ENCODE assay signal across 17 cellular contexts in the genomic region with DNA sequence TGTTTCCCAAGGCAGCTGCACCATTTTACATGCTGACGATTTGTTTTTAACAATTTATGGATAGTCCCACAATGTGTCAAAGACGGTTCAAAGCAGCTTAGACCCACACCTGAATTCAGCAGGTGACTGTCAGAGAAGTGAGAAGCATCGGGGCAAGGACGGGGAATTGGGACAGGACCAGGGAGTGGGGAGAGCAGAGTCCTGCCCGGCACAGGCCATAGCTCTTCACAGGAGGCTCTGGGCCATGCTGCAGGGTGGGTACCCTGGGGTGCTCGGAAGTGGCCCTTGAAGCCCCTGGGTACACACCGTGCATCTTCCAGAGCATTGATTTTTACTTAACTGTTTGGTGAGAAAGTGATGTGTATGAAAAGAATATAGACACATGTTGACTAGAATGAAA. TPM values are rescaled to one million over a fixed set of nuclear protein-coding genes. Genes with fewer than 3 reads are reported as not detected.
A peak's percentile ranks its signal among the peaks of the same experiment; 100 is the strongest.
DNase-seq lines count a peak whose midpoint lies in the region; ATAC-seq and TF ChIP-seq lines count a peak whose summit lies in the region.
"Had no signal": no experiment of that assay in that cellular context is flagged by ENCODE, and none has a peak within 500 bp of the region (broad histone marks: within the 10 kb centered on the region; RNA-seq: fewer than 3 reads in every experiment).

No MANE protein-coding gene starts in this region.

- H3K27me3 Mint-ChIP-seq in activated CD8-positive, alpha-beta memory T cell treated with anti-CD3 and anti-CD28 coated beads, Interleukin-2, amount 10 ng/mL, durations not matched to agents 7 days and 5 days, result peaks cover 15% of the 10 kb centered on the region
- peaks cover 38% of the 10 kb centered on the region for H3K27me3 Mint-ChIP-seq in brain

- H3K27ac ChIP-seq in aorta (ENCODE audit: low read depth in 1 of 2, low read length in 2 of 2), result no peak overlapping the region
- H3K27ac ChIP-seq: prostate gland, tibial artery had no signal

- H3K4me1 Mint-ChIP-seq in activated CD8-positive, alpha-beta memory T cell treated with anti-CD3 and anti-CD28 coated beads, Interleukin-2, amount 10 ng/mL, durations not matched to agents 7 days and 5 days, result no peaks in the 10 kb centered on the region
- peaks cover 26% of the 10 kb centered on the region for H3K4me1 Mint-ChIP-seq in brain

- no peaks in the 10 kb centered on the region for H3K9me3 Mint-ChIP-seq in activated CD8-positive, alpha-beta memory T cell treated with anti-CD3 and anti-CD28 coated beads, Interleukin-2, amount 10 ng/mL, durations not matched to agents 7 days and 5 days (ENCODE audit: low read depth)
- peaks cover 0 to 3% (median 0%) of the 10 kb centered on the region in 5 experiments for H3K9me3 Mint-ChIP-seq in brain
- H3K9me3 Mint-ChIP-seq: activated CD4-positive, alpha-beta memory T cell treated with anti-CD3 and anti-CD28 coated beads for 36 hours; activated naive CD4-positive, alpha-beta T cell treated with anti-CD3 and anti-CD28 coated beads, Interleukin-2, amount 50 U/mL, for 72 hours; WTC11 had no signal

- H3K9me3 ChIP-seq in aorta (ENCODE audit: control insufficient read depth, low read length), result no peaks in the 10 kb centered on the region
- H3K9me3 ChIP-seq: gastroesophageal sphincter, prostate gland, stomach, tibial artery had no signal

- no peaks in the 10 kb centered on the region for H3K36me3 Mint-ChIP-seq in activated CD8-positive, alpha-beta memory T cell treated with anti-CD3 and anti-CD28 coated beads, Interleukin-2, amount 10 ng/mL, durations not matched to agents 7 days and 5 days
- H3K36me3 Mint-ChIP-seq in brain, result no peaks in the 10 kb centered on the region
- H3K36me3 Mint-ChIP-seq: activated CD4-positive, alpha-beta memory T cell treated with anti-CD3 and anti-CD28 coated beads for 36 hours; activated naive CD4-positive, alpha-beta T cell treated with anti-CD3 and anti-CD28 coated beads, Interleukin-2, amount 50 U/mL, for 72 hours; WTC11 had no signal

- CTCF ChIA-PET in activated CD8-positive, alpha-beta memory T cell treated with anti-CD3 and anti-CD28 coated beads, Interleukin-2, amount 10 ng/mL, durations not matched to agents 7 days and 5 days (lab: Charles Lee), result interaction anchor here (0.6 to 2.1 kb wide), 13 partner anchors 8 to 416 kb away, joined by 3 to 19 read pairs (median 4); no protein-coding TSS in a partner anchor

- intact Hi-C loops in aorta (cut with DNase I), result loop anchor here (1.0 to 5.0 kb wide), 2 partner anchors 180 to 181 kb away; no protein-coding TSS in a partner anchor

- no peaks in the 10 kb centered on the region for H3K27me3 ChIP-seq in aorta (ENCODE audit: control insufficient read depth in 1 of 2, insufficient read depth in 2 of 2, low read length in 1 of 2)

- 48 to 54% methylated on average over 7 of the region's 7 CpGs for WGBS in aorta, 2 donors

- in situ Hi-C loops in GM13976 (cut with MboI; ENCODE audit: low sequenced_read_pairs, unreplicated experiment), result no loop called here

- DNase-seq in activated CD8-positive, alpha-beta memory T cell treated with anti-CD3 and anti-CD28 coated beads, Interleukin-2, amount 10 ng/mL, durations not matched to agents 7 days and 5 days, result peak; percentile 3
- no peak for DNase-seq in activated CD8-positive, alpha-beta memory T cell treated with anti-CD3 and anti-CD28 coated beads, Interleukin-2, amount 50 U/mL, for 48 hours
- DNase-seq in GM13976 (ENCODE audit: low spot score) (peak; percentile 16), NCI-H748 treated with DMSO at 0.1 percent for 48 hours (lab: John Stamatoyannopoulos, UW) (no peak), aorta (no peak)
- peak; percentile 6 for DNase-seq in stimulated activated CD8-positive, alpha-beta memory T cell treated with anti-CD3 and anti-CD28 coated beads, Interleukin-4, amount 100 ng/mL, for 48 hours

- no peak overlapping the region for H3K4me3 Mint-ChIP-seq in activated CD8-positive, alpha-beta memory T cell treated with anti-CD3 and anti-CD28 coated beads, Interleukin-2, amount 10 ng/mL, durations not matched to agents 7 days and 5 days
- H3K4me3 Mint-ChIP-seq in brain, result peak overlapping the region; percentile 33 to 79 (median 54)

- H3K27ac Mint-ChIP-seq in activated CD8-positive, alpha-beta memory T cell treated with anti-CD3 and anti-CD28 coated beads, Interleukin-2, amount 10 ng/mL, durations not matched to agents 7 days and 5 days, result no peak overlapping the region
- H3K27ac Mint-ChIP-seq in brain, result peak overlapping the region in 1 of 5 experiments; percentile 58
- H3K27ac Mint-ChIP-seq: activated CD4-positive, alpha-beta memory T cell treated with anti-CD3 and anti-CD28 coated beads for 36 hours; WTC11 had no signal

- no peak overlapping the region for H3K4me3 ChIP-seq in aorta (ENCODE audit: low read length in 2 of 2)

- no peaks in the 10 kb centered on the region for H3K36me3 ChIP-seq in aorta (ENCODE audit: control insufficient read depth in 1 of 2, insufficient read depth in 2 of 2, low read length in 1 of 2)
- H3K36me3 ChIP-seq: gastroesophageal sphincter, prostate gland, stomach, tibial artery had no signal

- ATAC-seq in activated CD8-positive, alpha-beta memory T cell treated with anti-CD3 and anti-CD28 coated beads, Interleukin-2, amount 10 ng/mL, durations not matched to agents 7 days and 5 days, result no peak
- no peak for ATAC-seq in HG03135 (IDR thresholded peaks at IDR 0.05; ENCODE audit: unreplicated experiment)
- ATAC-seq in aorta (ENCODE audit: low FRiP score), result no peak

- no peaks in the 10 kb centered on the region for H3K4me1 ChIP-seq in aorta (ENCODE audit: control insufficient read depth in 1 of 2, insufficient read depth in 2 of 2, low read length in 2 of 2)
- H3K4me1 ChIP-seq: Caco-2, prostate gland had no signal

- no peak for TF ChIP-seq CTCF in GM13976 (IDR thresholded peaks at IDR 0.05; ENCODE audit: borderline replicate concordance, control extremely low read depth, extremely low read depth, insufficient read depth, missing control alignments)
- TF ChIP-seq CTCF in brain (conservative IDR thresholded peaks at IDR 0.05), result no peak

RNA-seq across cellular contexts. Expression of a gene that starts 33.2 kb away (rescaled TPM):
- total RNA-seq in activated CD8-positive, alpha-beta memory T cell treated with anti-CD3 and anti-CD28 coated beads, Interleukin-2, amount 10 ng/mL, durations not matched to agents 7 days and 5 days, result not detected
- polyA plus RNA-seq in brain (ENCODE audit: insufficient read depth, low read depth, low replicate concordance), result 28.5 TPM
- under 1 TPM; 0.16 to 0.27 TPM for total RNA-seq in aorta
- not detected for polyA plus RNA-seq in aorta
- total RNA-seq: A172; activated CD4-positive, alpha-beta memory T cell treated with anti-CD3 and anti-CD28 coated beads for 36 hours; activated naive CD4-positive, alpha-beta T cell treated with anti-CD3 and anti-CD28 coated beads, Interleukin-2, amount 50 U/mL, for 72 hours had no signal

Comparison
In these comparisons a context has a peak if more than half of its experiments do, and no peak if none do; other contexts are left out.
1. DNase-seq: peak in activated CD8-positive, alpha-beta memory T cell treated with anti-CD3 and anti-CD28 coated beads, Interleukin-2, amount 10 ng/mL, durations not matched to agents 7 days and 5 days (single experiment), GM13976 (single experiment) and stimulated activated CD8-positive, alpha-beta memory T cell treated with anti-CD3 and anti-CD28 coated beads, Interleukin-4, amount 100 ng/mL, for 48 hours (single experiment); none in activated CD8-positive, alpha-beta memory T cell treated with anti-CD3 and anti-CD28 coated beads, Interleukin-2, amount 50 U/mL, for 48 hours (single experiment), NCI-H748 treated with DMSO at 0.1 percent for 48 hours (single experiment) and aorta (0 of 2).